In genomic region chr6:52419809-52420667, GRCh38 we compare ENCODE assay signal across 8 cellular contexts. TPM values are rescaled to one million over a fixed set of nuclear protein-coding genes. Genes with fewer than 3 reads are reported as not detected.
A peak's percentile ranks its signal among the peaks of the same experiment; 100 is the strongest.
DNase-seq lines count a peak whose midpoint lies in the region; ATAC-seq, FAIRE-seq and TF ChIP-seq lines count a peak whose summit lies in the region.

A gene with protein sequence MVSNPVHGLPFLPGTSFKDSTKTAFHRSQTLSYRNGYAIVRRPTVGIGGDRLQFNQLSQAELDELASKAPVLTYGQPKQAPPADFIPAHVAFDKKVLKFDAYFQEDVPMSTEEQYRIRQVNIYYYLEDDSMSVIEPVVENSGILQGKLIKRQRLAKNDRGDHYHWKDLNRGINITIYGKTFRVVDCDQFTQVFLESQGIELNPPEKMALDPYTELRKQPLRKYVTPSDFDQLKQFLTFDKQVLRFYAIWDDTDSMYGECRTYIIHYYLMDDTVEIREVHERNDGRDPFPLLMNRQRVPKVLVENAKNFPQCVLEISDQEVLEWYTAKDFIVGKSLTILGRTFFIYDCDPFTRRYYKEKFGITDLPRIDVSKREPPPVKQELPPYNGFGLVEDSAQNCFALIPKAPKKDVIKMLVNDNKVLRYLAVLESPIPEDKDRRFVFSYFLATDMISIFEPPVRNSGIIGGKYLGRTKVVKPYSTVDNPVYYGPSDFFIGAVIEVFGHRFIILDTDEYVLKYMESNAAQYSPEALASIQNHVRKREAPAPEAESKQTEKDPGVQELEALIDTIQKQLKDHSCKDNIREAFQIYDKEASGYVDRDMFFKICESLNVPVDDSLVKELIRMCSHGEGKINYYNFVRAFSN (plus strand): TSS chr6:52420342. CDS start chr6:52420411, 69 bp downstream.

- CTCF ChIA-PET in H1 (lab: Charles Lee; ENCODE audit: partially characterized antibody), result interaction anchor here (0.6 to 6.1 kb wide), 21 partner anchors 12 to 274 kb away, joined by 3 to 86 read pairs (median 5); no protein-coding TSS in a partner anchor

- H3K36me3 Mint-ChIP-seq in memory B cell, result peaks cover 2% of the 10 kb centered on the region

- no peak within 1 kb of the TSS for H2BK120ac ChIP-seq in H1 (replicated peaks; ENCODE audit: low read depth, low read length)

- H3K9me3 Mint-ChIP-seq in memory B cell, result no peaks in the 10 kb centered on the region

- no peak within 1 kb of the TSS for H3K27ac Mint-ChIP-seq in memory B cell

- no peak for FAIRE-seq in H1 (lab: Jason Lieb, UNC)

- peak within 1 kb of the TSS; percentile 89 for H4K5ac ChIP-seq in H1 (ENCODE audit: insufficient read length, low read depth, low read length)

- ATAC-seq in GM19468 (IDR thresholded peaks at IDR 0.05; ENCODE audit: extremely low read depth, unreplicated experiment) (peak; percentile 98), memory B cell (ENCODE audit: low read depth) (peak; percentile 89)

- H3K9ac ChIP-seq in H1 (replicated peaks in 1 of 4; ENCODE audit: extremely low read depth in 1 of 4, low read depth in 3 of 4, low read length in 3 of 4), result peak within 1 kb of the TSS in 3 of 4 experiments; percentile 86 to 97 (median 89); a peak in 6 of 7 replicates

- H3K4me3 ChIP-seq in H1 (ENCODE audit: extremely low read depth in 1 of 4, insufficient read depth in 2 of 4, low read depth in 3 of 4, low read length in 4 of 4), result peak within 1 kb of the TSS; percentile 77 to 90 (median 88)

- H4K20me1 ChIP-seq in H1 (replicated peaks in 1 of 2; ENCODE audit: control insufficient read depth in 1 of 2, insufficient read depth in 2 of 2, low read length in 2 of 2), result no peaks in the 10 kb centered on the region

- peaks cover 0 to 4% (median 0%) of the 10 kb centered on the region in 4 experiments; a peak in 1 of 7 replicates for H3K4me1 ChIP-seq in H1 (replicated peaks in 1 of 4; ENCODE audit: control insufficient read depth in 3 of 4, insufficient read depth in 4 of 4, low read length in 3 of 4)

- peak within 1 kb of the TSS; percentile 55 for H3K4ac ChIP-seq in H1 (replicated peaks; ENCODE audit: insufficient read length, low read depth, low read length)

- TF ChIP-seq RAD21 in H1 (IDR thresholded peaks at IDR 0.05 in 1 of 2, conservative IDR thresholded peaks at IDR 0.05 in 1 of 2; ENCODE audit: low read depth in 2 of 2, low read length in 2 of 2), result no peak

- H3K4me3 Mint-ChIP-seq in memory B cell, result no peak within 1 kb of the TSS

- H2AFZ ChIP-seq in H1 (ENCODE audit: low read length), result peak within 1 kb of the TSS; percentile 94

- H3K23me2 ChIP-seq in H1 (ENCODE audit: low read depth, low read length), result peaks cover 11% of the 10 kb centered on the region

- 0 out of 2 replicates have a peak within 1 kb of the TSS, but pooled peaks have one; percentile 73 for H2BK15ac ChIP-seq in H1 (ENCODE audit: low read length)

- H3K14ac ChIP-seq in H1 (ENCODE audit: insufficient read length), result no peak within 1 kb of the TSS

- no peaks in the 10 kb centered on the region for H3K79me1 ChIP-seq in H1 (ENCODE audit: low read depth, low read length)

- no peak within 1 kb of the TSS for H2AK5ac ChIP-seq in H1 (ENCODE audit: low read depth, low read length)

- H2BK5ac ChIP-seq in H1 (ENCODE audit: low read depth, low read length), result peak within 1 kb of the TSS; percentile 54

- H3K27me3 ChIP-seq in H1 (replicated peaks in 1 of 4; ENCODE audit: control insufficient read depth in 3 of 4, extremely low read depth in 1 of 4, insufficient read depth in 3 of 4, low read length in 3 of 4), result no peaks in the 10 kb centered on the region

- TF ChIP-seq CTCF in H1 (IDR thresholded peaks at IDR 0.05; ENCODE audit: control extremely low read depth in 1 of 3, insufficient read depth in 1 of 3, low read depth in 1 of 3, low read length in 3 of 3), result no peak

- no peaks in the 10 kb centered on the region for H3K9me3 ChIP-seq in H1 (ENCODE audit: insufficient read depth in 2 of 2, low read depth in 1 of 2, low read length in 1 of 2)

- peak within 1 kb of the TSS; percentile 93 for H4K91ac ChIP-seq in H1 (replicated peaks; ENCODE audit: insufficient read length, low read length)

- POLR2A ChIA-PET in H1 (lab: Charles Lee; ENCODE audit: partially characterized antibody), result interaction anchor here (0.9 to 4.4 kb wide), 8 partner anchors 72 to 242 kb away, joined by 3 to 22 read pairs (median 4); partner anchors contain the start of genes MCM3 and TRAM2

- peaks cover 16% of the 10 kb centered on the region for H3K4me1 Mint-ChIP-seq in memory B cell

- peak within 1 kb of the TSS; percentile 49; the same call in 1 of the 2 replicates for H3K18ac ChIP-seq in H1 (ENCODE audit: extremely low read depth, low read length)

- H3K4me2 ChIP-seq in H1 (ENCODE audit: insufficient read depth in 1 of 2, low read depth in 2 of 2, low read length in 2 of 2), result peak within 1 kb of the TSS; percentile 91 to 95

- peak within 1 kb of the TSS; percentile 22; the same call in 1 of the 2 replicates for H4K8ac ChIP-seq in H1 (ENCODE audit: extremely low read depth, insufficient read depth, low read length)

- peak within 1 kb of the TSS; percentile 78 for H3K27ac ChIP-seq in H1 (ENCODE audit: low read depth, low read length)

- H3K36me3 ChIP-seq in H1 (ENCODE audit: control insufficient read depth in 2 of 4, insufficient read depth in 4 of 4, low read length in 3 of 4), result no peaks in the 10 kb centered on the region

- H2BK12ac ChIP-seq in H1 (ENCODE audit: low read depth, low read length), result no peak within 1 kb of the TSS; the same call in 1 of the 2 replicates

- no peak within 1 kb of the TSS for H2BK20ac ChIP-seq in H1 (ENCODE audit: low read length)

- 1% methylated on average over 50 of the region's 57 CpGs; no CpG with 5 or more reads in 1 of the 2 experiments for WGBS in H1 (ENCODE audit: extremely low coverage in 1 of 2, insufficient coverage in 1 of 2, insufficient read length in 1 of 2, insufficient replicate concordance in 2 of 2, low coverage in 1 of 2, low lambda C conversion rate in 2 of 2, missing lambda C conversion rate in 1 of 2), 2 experiments

- peak within 1 kb of the TSS; percentile 83 for H3K56ac ChIP-seq in H1 (replicated peaks; ENCODE audit: insufficient read length, low read depth, low read length)

- no peaks in the 10 kb centered on the region for H3K79me2 ChIP-seq in H1 (ENCODE audit: control insufficient read depth in 1 of 2, insufficient read depth in 2 of 2, low read length in 2 of 2)

- TF ChIP-seq EP300 in H1 (IDR thresholded peaks at IDR 0.05; ENCODE audit: borderline replicate concordance in 1 of 2, low read depth in 2 of 2, low read length in 2 of 2), result no peak

- TF ChIP-seq POLR2A in H1 (IDR thresholded peaks at IDR 0.05; ENCODE audit: control extremely low read depth in 1 of 2, low read depth in 2 of 2, low read length in 2 of 2), result peak; percentile 73 to 92

- DNase-seq in CMK (ENCODE audit: low read depth), result peak; percentile 92
- DNase-seq in HS-27A (ENCODE audit: low read depth), result peak; percentile 98
- peak; percentile 68 for DNase-seq in NK-92 (lab: John Stamatoyannopoulos, UW; ENCODE audit: unreplicated experiment)
- peak; percentile 99 for DNase-seq in activated CD8-positive, alpha-beta memory T cell treated with anti-CD3 and anti-CD28 coated beads for 24 hours
- DNase-seq in H1 (ENCODE audit: low read depth in 1 of 2, low spot score in 2 of 2), result peak; percentile 96 to 99
- peak; percentile 98 for DNase-seq in memory B cell (ENCODE audit: low spot score in 2 of 2)
- DNase-seq in stimulated activated CD8-positive, alpha-beta memory T cell treated with anti-CD3 and anti-CD28 coated beads, Interleukin-12 subunit alpha, Interleukin-12 subunit beta, amount 100 ng/mL, for 24 hours (ENCODE audit: extremely low read depth), result peak; percentile 94

- H3K23ac ChIP-seq in H1 (ENCODE audit: insufficient read length), result no peak within 1 kb of the TSS

- H3K27me3 Mint-ChIP-seq in memory B cell, result no peaks in the 10 kb centered on the region

TF ChIP-seq in H1, 55 proteins besides CTCF, POLR2A, EP300 and RAD21 (continues in another document):
- TF ChIP-seq BCL11A (IDR thresholded peaks at IDR 0.05; ENCODE audit: low read depth in 2 of 2, low read length in 2 of 2) (no peak), ASH2L (IDR thresholded peaks at IDR 0.05; ENCODE audit: low read length) (no peak), TEAD4 (IDR thresholded peaks at IDR 0.05; ENCODE audit: low read depth, low read length) (no peak), CHD2 (IDR thresholded peaks at IDR 0.05; ENCODE audit: low read length) (peak; percentile 99), CEBPB (IDR thresholded peaks at IDR 0.05; ENCODE audit: low read depth, low read length) (no peak), JUN (IDR thresholded peaks at IDR 0.05; ENCODE audit: low read depth, low read length) (no peak), RBBP5 (IDR thresholded peaks at IDR 0.05; ENCODE audit: borderline replicate concordance, low read depth, low read length) (peak; percentile 66; the same call in 1 of the 2 replicates), SIX5 (IDR thresholded peaks at IDR 0.05; ENCODE audit: low read depth, low read length) (no peak), TAF1 (IDR thresholded peaks at IDR 0.05; ENCODE audit: low read depth, low read length) (peak; percentile 62), CREB1 (IDR thresholded peaks at IDR 0.05) (peak; percentile 60; the same call in 1 of the 2 replicates)
- TF ChIP-seq, protein P1, sequence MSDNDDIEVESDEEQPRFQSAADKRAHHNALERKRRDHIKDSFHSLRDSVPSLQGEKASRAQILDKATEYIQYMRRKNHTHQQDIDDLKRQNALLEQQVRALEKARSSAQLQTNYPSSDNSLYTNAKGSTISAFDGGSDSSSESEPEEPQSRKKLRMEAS (IDR thresholded peaks at IDR 0.05), result no peak; the same call in 1 of the 2 replicates
- TF ChIP-seq, protein P2, sequence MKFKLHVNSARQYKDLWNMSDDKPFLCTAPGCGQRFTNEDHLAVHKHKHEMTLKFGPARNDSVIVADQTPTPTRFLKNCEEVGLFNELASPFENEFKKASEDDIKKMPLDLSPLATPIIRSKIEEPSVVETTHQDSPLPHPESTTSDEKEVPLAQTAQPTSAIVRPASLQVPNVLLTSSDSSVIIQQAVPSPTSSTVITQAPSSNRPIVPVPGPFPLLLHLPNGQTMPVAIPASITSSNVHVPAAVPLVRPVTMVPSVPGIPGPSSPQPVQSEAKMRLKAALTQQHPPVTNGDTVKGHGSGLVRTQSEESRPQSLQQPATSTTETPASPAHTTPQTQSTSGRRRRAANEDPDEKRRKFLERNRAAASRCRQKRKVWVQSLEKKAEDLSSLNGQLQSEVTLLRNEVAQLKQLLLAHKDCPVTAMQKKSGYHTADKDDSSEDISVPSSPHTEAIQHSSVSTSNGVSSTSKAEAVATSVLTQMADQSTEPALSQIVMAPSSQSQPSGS (IDR thresholded peaks at IDR 0.05; ENCODE audit: low read length), result no peak

RNA-seq across cellular contexts. Expression of the gene that starts here (rescaled TPM):
- 14.7 and 16.4 TPM in 2 replicates for total RNA-seq in H1 (2021; fragmentation: NEBNext Ultra II Directional; extraction: Animal tissue kit (Norgen Biotek cat#: 25700))
- polyA plus RNA-seq in H1 (2011; rRNA removed), result 10.5 and 12.3 TPM in 2 replicates
- polyA plus RNA-seq in H1 (2011; cell fraction: cytosol; rRNA removed), result 19.7 TPM
- polyA plus RNA-seq in H1 (2011; cell fraction: nucleus; rRNA removed), result 38.5 TPM
- polyA plus RNA-seq in H1 (2012, experiment 1 of 2), result 15.0 to 25.1 TPM (median 18.8 TPM) in 4 replicates
- polyA plus RNA-seq in H1 (2012, experiment 2 of 2), result 1.2 TPM
- polyA plus RNA-seq in H1 (2013, experiment 1 of 2), result 12.9 TPM
- 10.6 TPM for polyA plus RNA-seq in H1 (2013, experiment 2 of 2)
- polyA minus RNA-seq in H1 (2011; rRNA and poly(A)+ RNA removed), result 17.6 and 26.1 TPM in 2 replicates
- polyA minus RNA-seq in H1 (2011; cell fraction: cytosol; rRNA and poly(A)+ RNA removed), result 8.2 TPM
- 36.1 TPM for polyA minus RNA-seq in H1 (2011; cell fraction: nucleus; rRNA and poly(A)+ RNA removed)

Comparison
In these comparisons a context has a peak if more than half of its experiments do, and no peak if none do; other contexts are left out.
1. Peak in every context shown above with its lines: DNase-seq, ATAC-seq, H3K4me3 ChIP-seq and H3K27ac ChIP-seq.